In the genomic region with DNA sequence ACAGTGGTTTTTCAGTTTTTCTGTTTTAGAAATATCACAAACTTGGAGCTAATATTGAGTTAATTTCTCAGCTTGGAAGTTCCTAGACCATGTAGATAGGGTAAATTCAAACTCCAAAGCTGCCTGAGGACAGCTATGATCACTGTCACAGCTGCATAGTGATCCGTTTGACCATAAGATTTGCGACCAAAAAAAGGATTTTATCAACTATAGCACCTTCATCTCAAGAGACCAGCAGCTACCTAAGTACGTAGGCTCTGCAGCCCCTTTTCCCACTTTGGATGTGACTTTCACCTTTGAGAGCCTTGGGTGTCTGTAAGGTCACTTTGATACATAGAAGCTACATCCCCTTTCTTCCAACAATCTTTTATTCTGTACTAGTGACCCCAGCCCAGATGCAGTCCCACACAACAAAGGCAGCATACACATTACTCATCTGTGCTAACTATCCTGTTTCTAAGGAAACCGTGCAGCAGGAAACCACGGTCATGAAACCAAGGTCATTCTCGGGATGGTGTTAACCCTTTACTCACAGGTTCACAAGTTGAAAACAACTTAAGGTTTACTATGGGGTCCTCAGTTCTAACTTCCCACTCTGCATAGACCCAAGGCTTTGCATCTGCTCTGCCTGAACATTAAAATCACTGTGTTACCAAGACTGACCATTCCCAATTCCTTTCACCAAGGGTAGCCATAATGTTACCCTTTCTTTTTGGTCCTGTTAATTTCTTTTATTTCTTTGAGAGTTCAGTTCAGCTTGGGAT, we compare ENCODE assay signal across 11 cellular contexts.
A peak's percentile ranks its signal among the peaks of the same experiment; 100 is the strongest.
DNase-seq lines count a peak whose midpoint lies in the region; ATAC-seq, FAIRE-seq and TF ChIP-seq lines count a peak whose summit lies in the region.
"Had no signal": no experiment of that assay in that cellular context is flagged by ENCODE, and none has a peak within 500 bp of the region (broad histone marks: within the 10 kb centered on the region; RNA-seq: fewer than 3 reads in every experiment).

No MANE protein-coding gene starts in this region.

- DNase-seq in GM12865 (ENCODE audit: low read depth) (peak; percentile 64), LHCN-M2 (ENCODE audit: low read depth) (peak; percentile 80), GM12878 (ENCODE audit: low read depth, low spot score) (peak; percentile 20), nephron progenitor cell (peak; percentile 8), NCI-H2029 treated with DMSO at 0.1 percent for 48 hours (lab: John Stamatoyannopoulos, UW) (no peak), DMS114 treated with DMSO at 0.1 percent for 48 hours (lab: John Stamatoyannopoulos, UW; ENCODE audit: unreplicated experiment) (no peak)
- DNase-seq: mucosa of descending colon, NCI-H446 treated with DMSO at 0.1 percent for 48 hours had no signal

- no peaks in the 10 kb centered on the region for H3K36me3 ChIP-seq in GM12878 (ENCODE audit: control insufficient read depth in 2 of 2, insufficient read depth in 2 of 2, low read length in 1 of 2)

- H3K4me3 ChIP-seq in GM12865 (ENCODE audit: low read depth, low read length), result no peak overlapping the region
- H3K4me3 ChIP-seq in GM12878, result no peak overlapping the region
- H3K4me3 ChIP-seq: mucosa of descending colon had no signal

- peak; percentile 80 for FAIRE-seq in GM12878 (lab: Jason Lieb, UNC)

- in situ Hi-C loops in GM12878 (cut with MboI), result no loop called here

- peak overlapping the region; percentile 6; the same call in 1 of the 2 replicates for H3K4me2 ChIP-seq in GM12878 (ENCODE audit: control insufficient read depth, insufficient read depth)

- H3K27ac ChIP-seq in GM12878 (ENCODE audit: control insufficient read depth, insufficient read depth), result no peak overlapping the region

- TF ChIP-seq CTCF in GM12865 (IDR thresholded peaks at IDR 0.05; ENCODE audit: insufficient read depth, low read depth, low read length, missing control alignments), result no peak
- no peak for TF ChIP-seq CTCF in GM12878 (IDR thresholded peaks at IDR 0.05 in 2 of 3, conservative IDR thresholded peaks at IDR 0.05 in 1 of 3; ENCODE audit: control insufficient read depth in 2 of 3, extremely low read depth in 1 of 3, insufficient read depth in 1 of 3, low read depth in 3 of 3, low read length in 3 of 3)
- no peak for TF ChIP-seq CTCF in nephron progenitor cell (IDR thresholded peaks at IDR 0.05)

- ATAC-seq in GM12878 (peak; percentile 70), GM21717 (IDR thresholded peaks at IDR 0.05; ENCODE audit: unreplicated experiment) (no peak), GM18858 (IDR thresholded peaks at IDR 0.05; ENCODE audit: unreplicated experiment) (no peak)
- ATAC-seq: mucosa of descending colon had no signal

- peaks cover 11% of the 10 kb centered on the region for H3K4me1 ChIP-seq in GM12878 (ENCODE audit: control insufficient read depth, insufficient read depth, low read length)

- SMC1A ChIA-PET in GM12878 (lab: Charles Lee; ENCODE audit: uncharacterized antibody, unreplicated experiment), result interaction anchor here (0.9 to 2.5 kb wide), 4 partner anchors 9 to 31 kb away, joined by 4 to 6 read pairs (median 4); no protein-coding TSS in a partner anchor

- H3K9ac ChIP-seq in GM12878 (ENCODE audit: control insufficient read depth, insufficient read depth, low read length), result no peak overlapping the region

- 42% methylated on average over 6 of the region's 6 CpGs for WGBS in GM12878 (ENCODE audit: insufficient coverage, insufficient replicate concordance, low lambda C conversion rate, missing lambda C conversion rate)

- H3K9me3 Mint-ChIP-seq in nephron progenitor cell, result no peaks in the 10 kb centered on the region
- H3K9me3 Mint-ChIP-seq: stimulated activated naive CD8-positive, alpha-beta T cell treated with anti-CD3 and anti-CD28 coated beads, Interleukin-15, Interleukin-2, amounts not matched to agents 100 ng/mL and 50 ng/mL, for 24 hours had no signal

- peak overlapping the region; percentile 63 for H3K4me3 Mint-ChIP-seq in nephron progenitor cell
- H3K4me3 Mint-ChIP-seq: stimulated activated naive CD8-positive, alpha-beta T cell treated with anti-CD3 and anti-CD28 coated beads, Interleukin-15, Interleukin-2, amounts not matched to agents 100 ng/mL and 50 ng/mL, for 24 hours had no signal

- H4K20me1 ChIP-seq in GM12878 (ENCODE audit: control insufficient read depth, insufficient read depth), result no peaks in the 10 kb centered on the region

- no peaks in the 10 kb centered on the region for H3K27me3 ChIP-seq in GM12878 (replicated peaks in 1 of 2; ENCODE audit: control insufficient read depth in 2 of 2, insufficient read depth in 2 of 2, low read length in 1 of 2)

- H3K27me3 Mint-ChIP-seq in nephron progenitor cell (ENCODE audit: low read depth, poor library complexity), result no peaks in the 10 kb centered on the region
- H3K27me3 Mint-ChIP-seq: stimulated activated naive CD8-positive, alpha-beta T cell treated with anti-CD3 and anti-CD28 coated beads, Interleukin-15, Interleukin-2, amounts not matched to agents 100 ng/mL and 50 ng/mL, for 24 hours had no signal

- TF ChIP-seq EP300 in GM12878 (IDR thresholded peaks at IDR 0.05; ENCODE audit: borderline replicate concordance in 1 of 2, control insufficient read depth in 1 of 2, low read depth in 2 of 2, low read length in 2 of 2), result no peak

- peak overlapping the region; percentile 96 for H3K27ac Mint-ChIP-seq in nephron progenitor cell
- H3K27ac Mint-ChIP-seq: stimulated activated naive CD8-positive, alpha-beta T cell treated with anti-CD3 and anti-CD28 coated beads, Interleukin-15, Interleukin-2, amounts not matched to agents 100 ng/mL and 50 ng/mL, for 24 hours had no signal

- CTCF ChIA-PET in GM12878 (lab: Yijun Ruan, JAX), result interaction anchor here (0.6 to 1.6 kb wide), 4 partner anchors 14 to 226 kb away, joined by 3 to 6 read pairs (median 3); no protein-coding TSS in a partner anchor

- TF ChIP-seq RAD21 in GM12878 (IDR thresholded peaks at IDR 0.05; ENCODE audit: insufficient read depth, low read depth, low read length), result no peak

- BruUV-seq in GM12878 (replicated peaks; lab: Mats Ljungman, UMichigan), result no TSS peak

- RAD21 ChIA-PET in GM12878 (lab: Charles Lee; ENCODE audit: unreplicated experiment), result no interaction called here

- POLR2A ChIA-PET in GM12878 (lab: Charles Lee), result interaction anchor here (0.5 to 1.1 kb wide), 4 partner anchors 12 to 1409 kb away, joined by 4 read pairs; no protein-coding TSS in a partner anchor

- TF ChIP-seq POLR2A in GM12878 (IDR thresholded peaks at IDR 0.05; ENCODE audit: low read depth, low read length), result no peak

- no peaks in the 10 kb centered on the region for H3K79me2 ChIP-seq in GM12878 (ENCODE audit: control insufficient read depth, insufficient read depth, low read length)

- peaks cover 36% of the 10 kb centered on the region for H3K4me1 Mint-ChIP-seq in nephron progenitor cell

- H2AFZ ChIP-seq in GM12878 (ENCODE audit: control insufficient read depth, low read depth, low read length), result no peak overlapping the region

- H3K9me3 ChIP-seq in GM12878 (replicated peaks; ENCODE audit: control insufficient read depth, insufficient read depth, low read length), result no peaks in the 10 kb centered on the region
- H3K9me3 ChIP-seq: mucosa of descending colon had no signal

- peaks cover 72% of the 10 kb centered on the region for H3K36me3 Mint-ChIP-seq in nephron progenitor cell (ENCODE audit: low read depth)

- intact Hi-C loops in GM12878 (cut with micrococcal nuclease; ENCODE audit: unreplicated experiment), result no loop called here

TF ChIP-seq in GM12878, 131 proteins besides CTCF, POLR2A, EP300 and RAD21:
- no peak for TF ChIP-seq KLF5 (IDR thresholded peaks at IDR 0.05; ENCODE audit: partially characterized antibody)
- no peak for TF ChIP-seq WRNIP1 (IDR thresholded peaks at IDR 0.05; ENCODE audit: borderline replicate concordance, low read depth, low read length)
- TF ChIP-seq RUNX3 (IDR thresholded peaks at IDR 0.05; ENCODE audit: low read length), result peak; percentile 53
- TF ChIP-seq, protein P1, sequence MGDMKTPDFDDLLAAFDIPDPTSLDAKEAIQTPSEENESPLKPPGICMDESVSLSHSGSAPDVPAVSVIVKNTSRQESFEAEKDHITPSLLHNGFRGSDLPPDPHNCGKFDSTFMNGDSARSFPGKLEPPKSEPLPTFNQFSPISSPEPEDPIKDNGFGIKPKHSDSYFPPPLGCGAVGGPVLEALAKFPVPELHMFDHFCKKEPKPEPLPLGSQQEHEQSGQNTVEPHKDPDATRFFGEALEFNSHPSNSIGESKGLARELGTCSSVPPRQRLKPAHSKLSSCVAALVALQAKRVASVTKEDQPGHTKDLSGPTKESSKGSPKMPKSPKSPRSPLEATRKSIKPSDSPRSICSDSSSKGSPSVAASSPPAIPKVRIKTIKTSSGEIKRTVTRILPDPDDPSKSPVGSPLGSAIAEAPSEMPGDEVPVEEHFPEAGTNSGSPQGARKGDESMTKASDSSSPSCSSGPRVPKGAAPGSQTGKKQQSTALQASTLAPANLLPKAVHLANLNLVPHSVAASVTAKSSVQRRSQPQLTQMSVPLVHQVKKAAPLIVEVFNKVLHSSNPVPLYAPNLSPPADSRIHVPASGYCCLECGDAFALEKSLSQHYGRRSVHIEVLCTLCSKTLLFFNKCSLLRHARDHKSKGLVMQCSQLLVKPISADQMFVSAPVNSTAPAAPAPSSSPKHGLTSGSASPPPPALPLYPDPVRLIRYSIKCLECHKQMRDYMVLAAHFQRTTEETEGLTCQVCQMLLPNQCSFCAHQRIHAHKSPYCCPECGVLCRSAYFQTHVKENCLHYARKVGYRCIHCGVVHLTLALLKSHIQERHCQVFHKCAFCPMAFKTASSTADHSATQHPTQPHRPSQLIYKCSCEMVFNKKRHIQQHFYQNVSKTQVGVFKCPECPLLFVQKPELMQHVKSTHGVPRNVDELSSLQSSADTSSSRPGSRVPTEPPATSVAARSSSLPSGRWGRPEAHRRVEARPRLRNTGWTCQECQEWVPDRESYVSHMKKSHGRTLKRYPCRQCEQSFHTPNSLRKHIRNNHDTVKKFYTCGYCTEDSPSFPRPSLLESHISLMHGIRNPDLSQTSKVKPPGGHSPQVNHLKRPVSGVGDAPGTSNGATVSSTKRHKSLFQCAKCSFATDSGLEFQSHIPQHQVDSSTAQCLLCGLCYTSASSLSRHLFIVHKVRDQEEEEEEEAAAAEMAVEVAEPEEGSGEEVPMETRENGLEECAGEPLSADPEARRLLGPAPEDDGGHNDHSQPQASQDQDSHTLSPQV (IDR thresholded peaks at IDR 0.05), result no peak
- TF ChIP-seq NR2F1 (conservative IDR thresholded peaks at IDR 0.05), result 0 out of 2 replicates have a peak, but pooled peaks have one; percentile 15
TF ChIP-seq in GM12878: peak in this region for 2.

Comparison
In these comparisons a context has a peak if more than half of its experiments do, and no peak if none do; other contexts are left out.
1. DNase-seq: peak in GM12865 (single experiment), LHCN-M2 (single experiment), GM12878 (single experiment) and nephron progenitor cell (single experiment); none in NCI-H2029 treated with DMSO at 0.1 percent for 48 hours (single experiment) and DMS114 treated with DMSO at 0.1 percent for 48 hours (single experiment).